1 cellular context compared by ENCODE assay signal in genomic region chr2:16890081-16890480, GRCh38.
TF ChIP-seq lines count a peak whose summit lies in the region.

No MANE protein-coding gene starts in this region.

TF ChIP-seq in liver, 16 proteins besides CTCF, POLR2A, EP300 and RAD21 (continued from another document):
- TF ChIP-seq, protein P1, sequence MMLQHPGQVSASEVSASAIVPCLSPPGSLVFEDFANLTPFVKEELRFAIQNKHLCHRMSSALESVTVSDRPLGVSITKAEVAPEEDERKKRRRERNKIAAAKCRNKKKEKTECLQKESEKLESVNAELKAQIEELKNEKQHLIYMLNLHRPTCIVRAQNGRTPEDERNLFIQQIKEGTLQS (IDR thresholded peaks at IDR 0.05), result no peak
- TF ChIP-seq REST (IDR thresholded peaks at IDR 0.05) (no peak), TAF1 (conservative IDR thresholded peaks at IDR 0.05) (no peak)
